Comparison of ENCODE assay signal across 23 cellular contexts in the genomic region with DNA sequence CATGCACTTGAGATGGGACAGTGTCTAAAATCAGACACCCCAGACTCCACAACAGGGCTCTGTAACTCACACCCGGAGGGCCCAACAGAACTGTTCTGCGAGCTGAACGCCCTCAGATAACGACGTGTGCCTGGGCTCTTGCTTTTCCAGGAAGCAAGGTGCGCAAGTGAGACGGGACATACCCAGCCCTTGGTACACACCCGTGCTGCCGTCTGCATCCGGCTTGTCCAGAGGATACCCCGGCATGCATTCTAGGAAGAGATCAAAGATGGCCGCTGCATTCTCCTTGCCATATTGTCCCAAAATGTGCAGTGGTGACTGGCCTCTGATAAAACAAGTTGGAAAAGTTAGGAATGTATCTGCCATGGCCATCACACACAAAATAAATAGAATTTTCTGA. TPM values are rescaled to one million over a fixed set of nuclear protein-coding genes. Genes with fewer than 3 reads are reported as not detected.
A peak's percentile ranks its signal among the peaks of the same experiment; 100 is the strongest.
DNase-seq lines count a peak whose midpoint lies in the region; ATAC-seq, FAIRE-seq and TF ChIP-seq lines count a peak whose summit lies in the region.
"Had no signal": no experiment of that assay in that cellular context is flagged by ENCODE, and none has a peak within 500 bp of the region (broad histone marks: within the 10 kb centered on the region; RNA-seq: fewer than 3 reads in every experiment).

No MANE protein-coding gene starts in this region.

- H3K4me1 Mint-ChIP-seq in T-helper 1 cell treated with Interleukin-12 subunit alpha and Interleukin-12 subunit beta and Interleukin-4 antibody, amounts not matched to agents 30 μg/mL and 1 μg/mL, for 36 hours (ENCODE audit: low read depth), result peaks cover 31% of the 10 kb centered on the region
- peaks cover 5% of the 10 kb centered on the region for H3K4me1 Mint-ChIP-seq in astrocyte (ENCODE audit: low read depth, unreplicated experiment)
- H3K4me1 Mint-ChIP-seq in naive thymus-derived CD4-positive, alpha-beta T cell, result peaks cover 35 to 69% (median 48%) of the 10 kb centered on the region in 7 donors
- H3K4me1 Mint-ChIP-seq: B cell, GM23338, H9 had no signal

- H3K27me3 Mint-ChIP-seq in T-helper 1 cell treated with Interleukin-12 subunit alpha and Interleukin-12 subunit beta and Interleukin-4 antibody, amounts not matched to agents 30 μg/mL and 1 μg/mL, for 36 hours (ENCODE audit: low read depth), result no peaks in the 10 kb centered on the region
- no peaks in the 10 kb centered on the region for H3K27me3 Mint-ChIP-seq in astrocyte (ENCODE audit: low read depth, unreplicated experiment)
- no peaks in the 10 kb centered on the region for H3K27me3 Mint-ChIP-seq in naive thymus-derived CD4-positive, alpha-beta T cell
- H3K27me3 Mint-ChIP-seq: B cell; CD4-positive, CD25-positive, alpha-beta regulatory T cell had no signal

- H3K36me3 ChIP-seq in astrocyte (ENCODE audit: insufficient read depth, low read length) (peaks cover 54% of the 10 kb centered on the region), spleen (peaks cover 18 to 100% (median 97%) of the 10 kb centered on the region in 6 donors)
- H3K36me3 ChIP-seq in naive thymus-derived CD4-positive, alpha-beta T cell (ENCODE audit: control insufficient read depth in 2 of 3, insufficient read depth in 3 of 3, low read length in 3 of 3), result peaks cover 39 to 65% (median 40%) of the 10 kb centered on the region in 3 experiments

- H3K9me3 Mint-ChIP-seq in T-helper 1 cell treated with Interleukin-12 subunit alpha and Interleukin-12 subunit beta and Interleukin-4 antibody, amounts not matched to agents 30 μg/mL and 1 μg/mL, for 36 hours, result no peaks in the 10 kb centered on the region
- H3K9me3 Mint-ChIP-seq in astrocyte (ENCODE audit: unreplicated experiment), result no peaks in the 10 kb centered on the region
- H3K9me3 Mint-ChIP-seq in naive thymus-derived CD4-positive, alpha-beta T cell, result no peaks in the 10 kb centered on the region
- H3K9me3 Mint-ChIP-seq: CD4-positive, CD25-positive, alpha-beta regulatory T cell; CD8-positive, alpha-beta T cell; GM23338; H9 had no signal

- TF ChIP-seq POLR2A in spleen (IDR thresholded peaks at IDR 0.05), result no peak

- no peak overlapping the region for H3K27ac ChIP-seq in astrocyte (ENCODE audit: low read depth, low read length)
- H3K27ac ChIP-seq in naive thymus-derived CD4-positive, alpha-beta T cell (ENCODE audit: low read depth, low read length), result peak overlapping the region; percentile 4
- no peak overlapping the region for H3K27ac ChIP-seq in spleen
- H3K27ac ChIP-seq in substantia nigra (ENCODE audit: low read depth, low read length, poor library complexity, severe bottlenecking), result no peak overlapping the region
- H3K27ac ChIP-seq: 22Rv1, BLaER1, C4-2B had no signal

- DNase-seq in T-helper 1 cell (no peak), astrocyte (ENCODE audit: low read depth) (no peak), spleen (peak; percentile 27), substantia nigra (lab: John Stamatoyannopoulos, UW) (no peak)
- DNase-seq in naive thymus-derived CD4-positive, alpha-beta T cell, result no peak
- DNase-seq: Caco-2; CD4-positive, CD25-positive, alpha-beta regulatory T cell; CD8-positive, alpha-beta T cell; DMS153; EL; GDM1; H9 had no signal

- H3K27ac Mint-ChIP-seq in T-helper 1 cell treated with Interleukin-12 subunit alpha and Interleukin-12 subunit beta and Interleukin-4 antibody, amounts not matched to agents 30 μg/mL and 1 μg/mL, for 36 hours, result peak overlapping the region; percentile 52
- peak overlapping the region; percentile 12 for H3K27ac Mint-ChIP-seq in astrocyte (ENCODE audit: unreplicated experiment)
- peak overlapping the region in 5 of 9 donors; percentile 64 to 83 (median 78) for H3K27ac Mint-ChIP-seq in naive thymus-derived CD4-positive, alpha-beta T cell
- H3K27ac Mint-ChIP-seq: B cell; CD8-positive, alpha-beta T cell; GM23338 had no signal

- H3K4me1 ChIP-seq in astrocyte (ENCODE audit: insufficient read depth, low read length), result no peaks in the 10 kb centered on the region
- peaks cover 43 to 51% of the 10 kb centered on the region in 2 donors for H3K4me1 ChIP-seq in naive thymus-derived CD4-positive, alpha-beta T cell (ENCODE audit: control insufficient read depth in 2 of 2, insufficient read depth in 2 of 2, low read length in 2 of 2)
- H3K4me1 ChIP-seq in spleen, result peaks cover 0 to 49% (median 19%) of the 10 kb centered on the region in 6 donors
- H3K4me1 ChIP-seq: Caco-2 had no signal

- H3K9me3 ChIP-seq in astrocyte (ENCODE audit: insufficient read depth, low read depth, low read length), result no peaks in the 10 kb centered on the region
- no peaks in the 10 kb centered on the region for H3K9me3 ChIP-seq in naive thymus-derived CD4-positive, alpha-beta T cell (ENCODE audit: control insufficient read depth in 2 of 3, low read length in 3 of 3)
- H3K9me3 ChIP-seq in spleen, result no peaks in the 10 kb centered on the region
- H3K9me3 ChIP-seq: BLaER1, Caco-2 had no signal

- FAIRE-seq in astrocyte (lab: Jason Lieb, UNC), result no peak
- FAIRE-seq: A204.1, GM12878, GM19239 had no signal

- no peak overlapping the region for H3K4me3 ChIP-seq in astrocyte (ENCODE audit: insufficient read depth, low read depth, low read length)
- H3K4me3 ChIP-seq in naive thymus-derived CD4-positive, alpha-beta T cell (ENCODE audit: low read length), result no peak overlapping the region
- no peak overlapping the region for H3K4me3 ChIP-seq in spleen
- H3K4me3 ChIP-seq: BLaER1, GM12878, GM23338 had no signal

- H3K9ac ChIP-seq in astrocyte (ENCODE audit: low read length), result no peak overlapping the region
- H3K9ac ChIP-seq: BLaER1 had no signal

- intact Hi-C loops in naive thymus-derived CD4-positive, alpha-beta T cell (cut with micrococcal nuclease), result no loop called here
- intact Hi-C loops in spleen (cut with DNase I; ENCODE audit: low total_unique reads), result no loop called here

- no peak for TF ChIP-seq CTCF in astrocyte (IDR thresholded peaks at IDR 0.05; ENCODE audit: insufficient read depth, low read depth, low read length)
- TF ChIP-seq CTCF in spleen (IDR thresholded peaks at IDR 0.05 in 8 of 11, conservative IDR thresholded peaks at IDR 0.05 in 3 of 11), result no peak

- peaks cover 68% of the 10 kb centered on the region for H3K36me3 Mint-ChIP-seq in T-helper 1 cell treated with Interleukin-12 subunit alpha and Interleukin-12 subunit beta and Interleukin-4 antibody, amounts not matched to agents 30 μg/mL and 1 μg/mL, for 36 hours (ENCODE audit: low read depth)
- peaks cover 39% of the 10 kb centered on the region for H3K36me3 Mint-ChIP-seq in astrocyte (ENCODE audit: low read depth, unreplicated experiment)
- peaks cover 14 to 47% (median 34%) of the 10 kb centered on the region in 5 donors for H3K36me3 Mint-ChIP-seq in naive thymus-derived CD4-positive, alpha-beta T cell

- H3K27me3 ChIP-seq in astrocyte (ENCODE audit: insufficient read depth, low read length) (no peaks in the 10 kb centered on the region), spleen (replicated peaks in 1 of 7) (no peaks in the 10 kb centered on the region)
- H3K27me3 ChIP-seq in naive thymus-derived CD4-positive, alpha-beta T cell (ENCODE audit: control insufficient read depth in 2 of 2, insufficient read depth in 2 of 2, low read length in 2 of 2), result no peaks in the 10 kb centered on the region
- H3K27me3 ChIP-seq: BLaER1 had no signal

- POLR2A ChIA-PET in naive thymus-derived CD4-positive, alpha-beta T cell (lab: Charles Lee), result interaction anchor here (9.8 kb wide), 1 partner anchor 28 kb away, joined by 132 read pairs; a partner anchor contains a TSS

- H3K79me2 ChIP-seq in astrocyte (ENCODE audit: insufficient read depth, low read length), result no peaks in the 10 kb centered on the region

- no peak overlapping the region for H3K4me3 Mint-ChIP-seq in T-helper 1 cell treated with Interleukin-12 subunit alpha and Interleukin-12 subunit beta and Interleukin-4 antibody, amounts not matched to agents 30 μg/mL and 1 μg/mL, for 36 hours
- H3K4me3 Mint-ChIP-seq in astrocyte (ENCODE audit: unreplicated experiment), result no peak overlapping the region
- peak overlapping the region in 2 of 10 donors; percentile 23 to 36 for H3K4me3 Mint-ChIP-seq in naive thymus-derived CD4-positive, alpha-beta T cell
- H3K4me3 Mint-ChIP-seq: B cell; CD4-positive, CD25-positive, alpha-beta regulatory T cell; CD8-positive, alpha-beta T cell; GM23338; H9 had no signal

- CTCF ChIA-PET in naive thymus-derived CD4-positive, alpha-beta T cell (lab: Charles Lee), result no interaction called here

- H2AFZ ChIP-seq in astrocyte (ENCODE audit: low read depth, low read length), result no peak overlapping the region
- H2AFZ ChIP-seq: GM23338 had no signal

- H4K20me1 ChIP-seq in astrocyte (ENCODE audit: insufficient read depth, low read length), result peaks cover 20% of the 10 kb centered on the region
- H4K20me1 ChIP-seq: BLaER1 had no signal

- no peak overlapping the region for H3K4me2 ChIP-seq in astrocyte (ENCODE audit: low read length)
- H3K4me2 ChIP-seq: BLaER1, GM23338 had no signal

- no peak for ATAC-seq in naive thymus-derived CD4-positive, alpha-beta T cell
- ATAC-seq in HG03342 (IDR thresholded peaks at IDR 0.05; ENCODE audit: unreplicated experiment), result no peak
- ATAC-seq: CD8-positive, alpha-beta T cell; GM12878; GM23338; HCT116 had no signal

- WGBS in spleen, 5 donors, result 94 to 98% (median 96%) methylated on average over 12 of the region's 12 CpGs

RNA-seq across cellular contexts. Expression of a gene that starts 29.4 kb away (rescaled TPM):
- total RNA-seq in astrocyte (10.8 and 15.4 TPM in 2 replicates), spleen (10 to 100 TPM in 6 of 7 donors, 1 to 10 TPM in 1; 7.5 to 24.7 (median 16.3) TPM)
- total RNA-seq in naive thymus-derived CD4-positive, alpha-beta T cell, result 10 to 100 TPM in 2 of 5 experiments, 1 to 10 TPM in 3; 6.5 to 11.4 (median 8.3) TPM
- 10 to 100 TPM; 17.5 to 17.7 TPM for polyA plus RNA-seq in naive thymus-derived CD4-positive, alpha-beta T cell
- 10 to 100 TPM in 2 of 3 donors, 1 to 10 TPM in 1; 9.7 to 14.7 (median 11.0) TPM for polyA plus RNA-seq in spleen

RNA-seq across cellular contexts. Expression of a gene that starts 29.5 kb away (rescaled TPM):
- total RNA-seq in astrocyte (31.8 and 32.7 TPM in 2 replicates), spleen (100 to 1,000 TPM in 6 of 7 donors, 10 to 100 TPM in 1; 70.1 to 153 (median 111) TPM)
- 100 to 1,000 TPM in 1 of 5 experiments, 10 to 100 TPM in 4; 62.1 to 101 (median 97.4) TPM for total RNA-seq in naive thymus-derived CD4-positive, alpha-beta T cell
- 10 to 100 TPM in 1 of 2 donors, 1 to 10 TPM in 1; 8.0 to 10.1 TPM for polyA plus RNA-seq in naive thymus-derived CD4-positive, alpha-beta T cell
- 10 to 100 TPM in 1 of 3 donors, 1 to 10 TPM in 2; 5.3 to 12.7 (median 5.5) TPM for polyA plus RNA-seq in spleen

Comparison
In these comparisons a context has a peak if more than half of its experiments do, and no peak if none do; other contexts are left out.
1. H3K27ac Mint-ChIP-seq: peak in every context shown above with its lines; median percentile 78 in naive thymus-derived CD4-positive, alpha-beta T cell; 52 in T-helper 1 cell treated with Interleukin-12 subunit alpha and Interleukin-12 subunit beta and Interleukin-4 antibody, amounts not matched to agents 30 μg/mL and 1 μg/mL, for 36 hours; 12 in astrocyte.